27 cellular contexts compared by ENCODE assay signal in the genomic region with DNA sequence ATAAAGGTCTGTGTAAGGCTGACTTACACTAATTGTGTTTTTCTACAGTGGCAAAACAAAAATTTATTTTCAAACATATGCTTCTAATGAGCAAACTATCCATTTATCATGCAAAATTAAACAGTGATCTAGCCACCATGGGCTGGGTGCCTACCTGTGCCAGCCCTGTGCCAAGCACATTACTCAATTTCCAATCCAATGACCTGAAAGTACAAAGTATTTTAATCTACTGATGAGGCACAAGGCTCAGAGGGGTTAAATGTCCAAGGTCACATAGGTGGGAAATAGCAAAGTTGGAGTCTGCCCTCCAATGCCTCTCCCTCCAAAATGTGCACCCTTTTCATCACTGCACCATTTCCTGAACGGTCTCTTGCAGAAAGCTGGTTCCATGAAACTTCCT.
"Had no signal": no experiment of that assay in that cellular context is flagged by ENCODE, and none has a peak within 500 bp of the region (broad histone marks: within the 10 kb centered on the region; RNA-seq: fewer than 3 reads in every experiment).

No MANE protein-coding gene starts in this region.

- H3K4me1 ChIP-seq: pancreas, prostate gland had no signal

- H3K4me2 ChIP-seq: hepatocyte had no signal

- DNase-seq: heart right ventricle; islet precursor cell; left cardiac atrium; left lung; midbrain; mucosa of descending colon; naive thymus-derived CD4-positive, alpha-beta T cell; nucleus accumbens; pancreas; posterior cingulate gyrus; retina; right cardiac atrium; sigmoid colon; small intestine; spleen; stimulated activated CD4-positive, alpha-beta T cell treated with anti-CD3 and anti-CD28 coated beads, Interleukin-4, amount 100 ng/mL, for 4 hours; stimulated activated CD8-positive, alpha-beta memory T cell treated with anti-CD3 and anti-CD28 coated beads, Interleukin-4, amount 100 ng/mL, for 48 hours; stimulated activated naive CD4-positive, alpha-beta T cell treated with Interleukin-2 at 50 U/mL for 16 hours; stimulated activated naive CD8-positive, alpha-beta T cell treated with anti-CD3 and anti-CD28 coated beads, Interleukin-15, amount 100 ng/mL, for 72 hours; substantia nigra; uterus had no signal

- FAIRE-seq: pancreas, small intestine had no signal

- H3K9me3 ChIP-seq: heart right ventricle, left lung, mucosa of descending colon, pancreas, prostate gland, sigmoid colon, spleen, tibial nerve, uterus had no signal

- H2AFZ ChIP-seq: hepatocyte had no signal

- H3K79me2 ChIP-seq: hepatocyte had no signal

- ATAC-seq: heart right ventricle; left cardiac atrium; left lung; mucosa of descending colon; naive thymus-derived CD4-positive, alpha-beta T cell; natural killer cell treated with Interleukin-12 subunit alpha and Interleukin-12 subunit beta and Interleukin-15 and Interleukin-18, amount 100 ng/mL, for 72 hours; pancreas; right cardiac atrium; stimulated activated memory B cell treated with anti-CD40 and anti-IgM and Interleukin-4, amounts not matched to agents 10 μg/mL and 1 μg/mL and 100 μg/mL, for 72 hours; stimulated activated naive CD8-positive, alpha-beta T cell treated with anti-CD3 and anti-CD28 coated beads, Interleukin-15, amount 100 ng/mL, for 72 hours had no signal

- H3K36me3 ChIP-seq: heart right ventricle, left lung, pancreas, prostate gland, sigmoid colon, spleen, tibial nerve, uterus had no signal

- H3K27ac ChIP-seq: heart right ventricle, hepatocyte, left lung, pancreas, prostate gland, spleen, tibial nerve, uterus had no signal

- H3K27me3 ChIP-seq: hepatocyte, left lung, pancreas, sigmoid colon, spleen, tibial nerve, uterus had no signal

- H3K4me3 ChIP-seq: heart right ventricle, hepatocyte, left lung, lung, mucosa of descending colon, pancreas, prostate gland, sigmoid colon, spleen, tibial nerve, uterus had no signal
